In genomic region chr1:57272601-57273000, GRCh38 we compare ENCODE assay signal across 37 cellular contexts.
"Had no signal": no experiment of that assay in that cellular context is flagged by ENCODE, and none has a peak within 500 bp of the region (broad histone marks: within the 10 kb centered on the region; RNA-seq: fewer than 3 reads in every experiment).

No MANE protein-coding gene starts in this region.

- H3K9me3 Mint-ChIP-seq: activated naive CD4-positive, alpha-beta T cell treated with anti-CD3 and anti-CD28 coated beads for 36 hours; activated naive CD4-positive, alpha-beta T cell treated with anti-CD3 and anti-CD28 coated beads, Interleukin-2, amount 50 U/mL, for 24 hours; activated naive CD8-positive, alpha-beta T cell treated with anti-CD3 and anti-CD28 coated beads for 36 hours; activated naive CD8-positive, alpha-beta T cell treated with anti-CD3 and anti-CD28 coated beads, Interleukin-2, amount 50 U/mL, for 24 hours; activated T-helper 1 cell treated with anti-CD3 and anti-CD28 coated beads, Interleukin-12 subunit alpha, Interleukin-12 subunit beta, Interleukin-2, Interleukin-4 antibody, amounts not matched to agents 30 ng/mL and 10 ng/mL and 1 ng/mL, durations not matched to agents 14 hours and 24 hours and 36 hours; activated T-helper 2 cell treated with anti-CD3 and anti-CD28 coated beads, Interferon-gamma antibody, Interleukin-2, Interleukin-4, amounts not matched to agents 10 μg/mL and 5 μg/mL and 100 μg/mL, durations not matched to agents 14 hours and 24 hours and 36 hours; brain; central memory CD8-positive, alpha-beta T cell; dendritic cell treated with granulocyte-macrophage colony-stimulating factor and Interleukin-4, amounts not matched to agents 40 ng/mL and 50 ng/mL, for 4 days; endodermal cell; T-helper 2 cell treated with Interferon-gamma antibody and Interleukin-4, amounts not matched to agents 5 μg/mL and 100 μg/mL, for 36 hours had no signal

- DNase-seq: activated B cell treated with CpG ODN at 0.5 μM for 24 hours; activated CD4-positive, alpha-beta T cell treated with anti-CD3 and anti-CD28 coated beads for 48 hours; activated CD4-positive, alpha-beta T cell treated with anti-CD3 and anti-CD28 coated beads, Interleukin-2, amount 50 U/mL, for 1 hour; activated CD4-positive, alpha-beta T cell treated with anti-CD3 and anti-CD28 coated beads, Interleukin-2, amount 50 U/mL, for 48 hours; activated CD8-positive, alpha-beta memory T cell treated with anti-CD3 and anti-CD28 coated beads, Interleukin-2, amount 10 ng/mL, durations not matched to agents 7 days and 5 days; activated CD8-positive, alpha-beta memory T cell treated with anti-CD3 and anti-CD28 coated beads, Interleukin-2, amount 50 U/mL, for 4 hours; activated CD8-positive, alpha-beta T cell treated with anti-CD3 and anti-CD28 coated beads, Interleukin-2, amount 10 ng/mL, durations not matched to agents 7 days and 5 days; activated effector memory CD4-positive, alpha-beta T cell treated with anti-CD3 and anti-CD28 coated beads, Interleukin-2, amount 50 U/mL, for 16 hours; activated naive CD4-positive, alpha-beta T cell treated with anti-CD3 and anti-CD28 coated beads for 36 hours; activated naive CD8-positive, alpha-beta T cell treated with anti-CD3 and anti-CD28 coated beads for 36 hours; activated naive CD8-positive, alpha-beta T cell treated with anti-CD3 and anti-CD28 coated beads, Interleukin-2, amount 50 U/mL, for 24 hours; activated T-cell treated with anti-CD3 and anti-CD28 coated beads, Interleukin-2, amount 50 U/mL, for 1 hour; activated T-cell treated with anti-CD3 and anti-CD28 coated beads, Interleukin-2, amount 50 U/mL, for 48 hours; adrenal gland; effector memory CD4-positive, alpha-beta T cell; endodermal cell; foreskin keratinocyte; gastrocnemius medialis; glutamatergic neuron; heart left ventricle; T-helper 17 cell; T1000; WERI-Rb-1 had no signal

- H3K9me3 ChIP-seq: adrenal gland, ascending aorta, breast epithelium, gastrocnemius medialis, heart left ventricle had no signal

- H3K4me1 ChIP-seq: adrenal gland, ascending aorta, breast epithelium, foreskin keratinocyte, gastrocnemius medialis, heart left ventricle had no signal

- H3K27ac Mint-ChIP-seq: activated B cell treated with CpG ODN at 0.5 μM for 24 hours; activated CD8-positive, alpha-beta memory T cell treated with anti-CD3 and anti-CD28 coated beads, Interleukin-2, amount 10 ng/mL, durations not matched to agents 7 days and 5 days; activated CD8-positive, alpha-beta T cell treated with anti-CD3 and anti-CD28 coated beads, Interleukin-2, amount 10 ng/mL, durations not matched to agents 7 days and 5 days; activated naive CD4-positive, alpha-beta T cell treated with anti-CD3 and anti-CD28 coated beads for 36 hours; activated naive CD4-positive, alpha-beta T cell treated with anti-CD3 and anti-CD28 coated beads, Interleukin-2, amount 50 U/mL, for 24 hours; activated naive CD8-positive, alpha-beta T cell treated with anti-CD3 and anti-CD28 coated beads for 36 hours; activated naive CD8-positive, alpha-beta T cell treated with anti-CD3 and anti-CD28 coated beads, Interleukin-2, amount 50 U/mL, for 24 hours; activated T-helper 1 cell treated with anti-CD3 and anti-CD28 coated beads, Interleukin-12 subunit alpha, Interleukin-12 subunit beta, Interleukin-2, Interleukin-4 antibody, amounts not matched to agents 30 ng/mL and 10 ng/mL and 1 ng/mL, durations not matched to agents 14 hours and 24 hours and 36 hours; activated T-helper 2 cell treated with anti-CD3 and anti-CD28 coated beads, Interferon-gamma antibody, Interleukin-2, Interleukin-4, amounts not matched to agents 10 μg/mL and 5 μg/mL and 100 μg/mL, durations not matched to agents 14 hours and 24 hours and 36 hours; dendritic cell treated with granulocyte-macrophage colony-stimulating factor and Interleukin-4, amounts not matched to agents 40 ng/mL and 50 ng/mL, for 4 days; endodermal cell; T-helper 17 cell; T-helper 2 cell treated with Interferon-gamma antibody and Interleukin-4, amounts not matched to agents 5 μg/mL and 100 μg/mL, for 36 hours had no signal

- H3K36me3 Mint-ChIP-seq: activated CD8-positive, alpha-beta memory T cell treated with anti-CD3 and anti-CD28 coated beads, Interleukin-2, amount 10 ng/mL, durations not matched to agents 7 days and 5 days; activated naive CD4-positive, alpha-beta T cell treated with anti-CD3 and anti-CD28 coated beads, Interleukin-2, amount 50 U/mL, for 24 hours; activated naive CD8-positive, alpha-beta T cell treated with anti-CD3 and anti-CD28 coated beads for 36 hours; brain had no signal

- H3K36me3 ChIP-seq: adrenal gland, ascending aorta, breast epithelium, cardiac muscle cell, gastrocnemius medialis, heart left ventricle, WERI-Rb-1 had no signal

- H3K4me1 Mint-ChIP-seq: activated B cell treated with CpG ODN at 0.5 μM for 24 hours; activated CD8-positive, alpha-beta memory T cell treated with anti-CD3 and anti-CD28 coated beads, Interleukin-2, amount 10 ng/mL, durations not matched to agents 7 days and 5 days; activated naive CD4-positive, alpha-beta T cell treated with anti-CD3 and anti-CD28 coated beads, Interleukin-2, amount 50 U/mL, for 24 hours; activated naive CD8-positive, alpha-beta T cell treated with anti-CD3 and anti-CD28 coated beads for 36 hours; activated naive CD8-positive, alpha-beta T cell treated with anti-CD3 and anti-CD28 coated beads, Interleukin-2, amount 50 U/mL, for 24 hours; central memory CD8-positive, alpha-beta T cell had no signal

- H3K4me3 ChIP-seq: adrenal gland, ascending aorta, breast epithelium, cardiac muscle cell, coronary artery, dorsolateral prefrontal cortex, gastrocnemius medialis, heart left ventricle had no signal

- H3K27me3 ChIP-seq: adrenal gland, ascending aorta, breast epithelium, cardiac muscle cell, foreskin keratinocyte, heart left ventricle had no signal

- H3K27ac ChIP-seq: adrenal gland, ascending aorta, breast epithelium, cardiac muscle cell, coronary artery, foreskin keratinocyte, gastrocnemius medialis, heart left ventricle, WERI-Rb-1 had no signal

- H3K4me3 Mint-ChIP-seq: activated B cell treated with CpG ODN at 0.5 μM for 24 hours; activated CD8-positive, alpha-beta memory T cell treated with anti-CD3 and anti-CD28 coated beads, Interleukin-2, amount 10 ng/mL, durations not matched to agents 7 days and 5 days; activated CD8-positive, alpha-beta T cell treated with anti-CD3 and anti-CD28 coated beads, Interleukin-2, amount 10 ng/mL, durations not matched to agents 7 days and 5 days; activated naive CD4-positive, alpha-beta T cell treated with anti-CD3 and anti-CD28 coated beads for 36 hours; activated naive CD4-positive, alpha-beta T cell treated with anti-CD3 and anti-CD28 coated beads, Interleukin-2, amount 50 U/mL, for 24 hours; activated naive CD8-positive, alpha-beta T cell treated with anti-CD3 and anti-CD28 coated beads for 36 hours; activated naive CD8-positive, alpha-beta T cell treated with anti-CD3 and anti-CD28 coated beads, Interleukin-2, amount 50 U/mL, for 24 hours; activated T-helper 1 cell treated with anti-CD3 and anti-CD28 coated beads, Interleukin-12 subunit alpha, Interleukin-12 subunit beta, Interleukin-2, Interleukin-4 antibody, amounts not matched to agents 30 ng/mL and 10 ng/mL and 1 ng/mL, durations not matched to agents 14 hours and 24 hours and 36 hours; brain; central memory CD8-positive, alpha-beta T cell; dendritic cell treated with granulocyte-macrophage colony-stimulating factor and Interleukin-4, amounts not matched to agents 40 ng/mL and 50 ng/mL, for 4 days; endodermal cell; T-helper 17 cell; T-helper 2 cell treated with Interferon-gamma antibody and Interleukin-4, amounts not matched to agents 5 μg/mL and 100 μg/mL, for 36 hours had no signal

- H3K27me3 Mint-ChIP-seq: activated B cell treated with CpG ODN at 0.5 μM for 24 hours; activated CD8-positive, alpha-beta memory T cell treated with anti-CD3 and anti-CD28 coated beads, Interleukin-2, amount 10 ng/mL, durations not matched to agents 7 days and 5 days; activated naive CD8-positive, alpha-beta T cell treated with anti-CD3 and anti-CD28 coated beads for 36 hours; brain; dendritic cell treated with granulocyte-macrophage colony-stimulating factor and Interleukin-4, amounts not matched to agents 40 ng/mL and 50 ng/mL, for 4 days had no signal

- ATAC-seq: activated CD4-positive, CD25-positive, alpha-beta regulatory T cell treated with anti-CD3 and anti-CD28 coated beads, Interleukin-2, amount 50 U/mL, for 24 hours; activated CD8-positive, alpha-beta memory T cell treated with anti-CD3 and anti-CD28 coated beads, Interleukin-2, amount 10 ng/mL, durations not matched to agents 7 days and 5 days; activated CD8-positive, alpha-beta T cell treated with anti-CD3 and anti-CD28 coated beads, Interleukin-2, amount 10 ng/mL, durations not matched to agents 7 days and 5 days; activated naive CD8-positive, alpha-beta T cell treated with anti-CD3 and anti-CD28 coated beads, Interleukin-2, amount 50 U/mL, for 24 hours; esophagus mucosa; foreskin keratinocyte; gastrocnemius medialis; heart left ventricle; T-helper 17 cell had no signal
